8 cellular contexts compared by ENCODE assay signal in the genomic region with DNA sequence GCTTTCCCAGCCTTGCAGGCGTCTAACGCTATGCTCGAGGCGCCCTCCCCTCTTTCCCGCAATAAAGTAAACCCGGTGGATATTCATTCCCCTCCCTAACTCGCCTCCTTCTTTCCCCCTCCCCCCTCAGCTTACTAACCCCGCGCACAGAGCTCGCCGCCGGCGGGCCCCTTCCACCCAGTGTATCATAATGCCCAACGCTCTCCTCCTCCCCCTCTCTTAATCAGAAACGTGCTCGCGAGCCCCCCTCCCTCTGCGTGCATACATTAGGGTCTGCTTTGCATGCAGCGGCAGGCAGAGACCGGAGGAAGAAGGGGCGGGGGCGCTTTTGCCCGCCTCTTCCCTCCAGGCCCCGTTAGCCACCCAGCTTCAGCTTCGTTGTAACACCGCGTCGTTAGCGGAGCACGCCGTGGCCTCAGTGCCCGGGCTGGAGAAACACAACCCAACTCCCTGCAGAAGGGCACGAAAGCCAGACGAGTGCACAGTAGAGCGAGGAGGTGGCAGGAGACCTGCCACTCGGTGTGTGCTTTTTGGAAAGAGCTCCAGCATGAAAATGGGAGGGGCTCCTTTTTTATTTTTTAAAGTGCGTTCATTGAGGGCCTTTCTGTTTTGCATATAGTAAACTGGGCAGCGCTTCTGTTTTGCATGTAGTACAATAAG. TPM values are rescaled to one million over a fixed set of nuclear protein-coding genes. Genes with fewer than 3 reads are reported as not detected.
DNase-seq lines count a peak whose midpoint lies in the region; ATAC-seq and TF ChIP-seq lines count a peak whose summit lies in the region.

No MANE protein-coding gene starts in this region.

- peak overlapping the region; percentile 93 for H3K4me3 Mint-ChIP-seq in activated T-cell treated with anti-CD3 and anti-CD28 coated beads, Interleukin-2, amount 50 U/mL, for 4 hours
- peak overlapping the region; percentile 87 for H3K4me3 Mint-ChIP-seq in nephron progenitor cell

- TF ChIP-seq CTCF in nephron progenitor cell (IDR thresholded peaks at IDR 0.05) (no peak), tibial artery (IDR thresholded peaks at IDR 0.05) (no peak)

- DNase-seq in D341Med (ENCODE audit: low spot score) (peak; percentile 88), fibroblast of gingiva (ENCODE audit: low read depth) (peak; percentile 14), nephron progenitor cell (peak; percentile 81), tibial artery (peak; percentile 31 to 74)
- DNase-seq in activated T-cell treated with anti-CD3 and anti-CD28 coated beads, Interleukin-2, amount 50 U/mL, for 4 hours = peak; percentile 34

- H3K9me3 ChIP-seq in KOPT-K1 (ENCODE audit: insufficient read depth, low read length, poor library complexity, severe bottlenecking) (no peaks in the 10 kb centered on the region), tibial artery (no peaks in the 10 kb centered on the region)

- H3K36me3 ChIP-seq in KOPT-K1 (ENCODE audit: insufficient read depth, low read length) (peaks cover 15% of the 10 kb centered on the region), tibial artery (no peaks in the 10 kb centered on the region)

- peaks cover 0 to 36% (median 32%) of the 10 kb centered on the region in 4 donors for H3K4me1 ChIP-seq in tibial artery

- peak; percentile 25 for ATAC-seq in GM21576 (IDR thresholded peaks at IDR 0.05; ENCODE audit: unreplicated experiment)
- ATAC-seq in activated T-cell treated with anti-CD3 and anti-CD28 coated beads, Interleukin-2, amount 50 U/mL, for 4 hours = peak; percentile 26 to 34

- no peaks in the 10 kb centered on the region for H3K9me3 Mint-ChIP-seq in activated T-cell treated with anti-CD3 and anti-CD28 coated beads, Interleukin-2, amount 50 U/mL, for 4 hours
- H3K9me3 Mint-ChIP-seq in nephron progenitor cell = no peaks in the 10 kb centered on the region

- peak overlapping the region; percentile 83 to 96 for H3K4me3 ChIP-seq in tibial artery

- H3K4me1 Mint-ChIP-seq in activated T-cell treated with anti-CD3 and anti-CD28 coated beads, Interleukin-2, amount 50 U/mL, for 4 hours (ENCODE audit: low read depth) = peaks cover 25% of the 10 kb centered on the region
- H3K4me1 Mint-ChIP-seq in nephron progenitor cell = peaks cover 49% of the 10 kb centered on the region

- H3K27ac ChIP-seq in KOPT-K1 (ENCODE audit: low read depth, low read length, poor library complexity, severe bottlenecking) = peak overlapping the region; percentile 89
- H3K27ac ChIP-seq in tibial artery = peak overlapping the region; percentile 96 to 99

- no peaks in the 10 kb centered on the region for H3K27me3 ChIP-seq in tibial artery

- H3K27ac Mint-ChIP-seq in nephron progenitor cell = peak overlapping the region; percentile 99

- intact Hi-C loops in tibial artery (cut with DNase I; ENCODE audit: low total_unique reads) = loop anchor here (5.0 kb wide), 1 partner anchor 33 kb away; the partner anchor contains the start of gene ATP5MG

- no peaks in the 10 kb centered on the region for H3K27me3 Mint-ChIP-seq in activated T-cell treated with anti-CD3 and anti-CD28 coated beads, Interleukin-2, amount 50 U/mL, for 4 hours (ENCODE audit: low read depth)
- peaks cover under 1% of the 10 kb centered on the region for H3K27me3 Mint-ChIP-seq in nephron progenitor cell (ENCODE audit: low read depth, poor library complexity)

- H3K36me3 Mint-ChIP-seq in activated T-cell treated with anti-CD3 and anti-CD28 coated beads, Interleukin-2, amount 50 U/mL, for 4 hours (ENCODE audit: insufficient read depth) = no peaks in the 10 kb centered on the region
- H3K36me3 Mint-ChIP-seq in nephron progenitor cell (ENCODE audit: low read depth) = no peaks in the 10 kb centered on the region

TF ChIP-seq in PFSK-1, 5 proteins besides CTCF, POLR2A, EP300 and RAD21:
- TF ChIP-seq, protein P1, sequence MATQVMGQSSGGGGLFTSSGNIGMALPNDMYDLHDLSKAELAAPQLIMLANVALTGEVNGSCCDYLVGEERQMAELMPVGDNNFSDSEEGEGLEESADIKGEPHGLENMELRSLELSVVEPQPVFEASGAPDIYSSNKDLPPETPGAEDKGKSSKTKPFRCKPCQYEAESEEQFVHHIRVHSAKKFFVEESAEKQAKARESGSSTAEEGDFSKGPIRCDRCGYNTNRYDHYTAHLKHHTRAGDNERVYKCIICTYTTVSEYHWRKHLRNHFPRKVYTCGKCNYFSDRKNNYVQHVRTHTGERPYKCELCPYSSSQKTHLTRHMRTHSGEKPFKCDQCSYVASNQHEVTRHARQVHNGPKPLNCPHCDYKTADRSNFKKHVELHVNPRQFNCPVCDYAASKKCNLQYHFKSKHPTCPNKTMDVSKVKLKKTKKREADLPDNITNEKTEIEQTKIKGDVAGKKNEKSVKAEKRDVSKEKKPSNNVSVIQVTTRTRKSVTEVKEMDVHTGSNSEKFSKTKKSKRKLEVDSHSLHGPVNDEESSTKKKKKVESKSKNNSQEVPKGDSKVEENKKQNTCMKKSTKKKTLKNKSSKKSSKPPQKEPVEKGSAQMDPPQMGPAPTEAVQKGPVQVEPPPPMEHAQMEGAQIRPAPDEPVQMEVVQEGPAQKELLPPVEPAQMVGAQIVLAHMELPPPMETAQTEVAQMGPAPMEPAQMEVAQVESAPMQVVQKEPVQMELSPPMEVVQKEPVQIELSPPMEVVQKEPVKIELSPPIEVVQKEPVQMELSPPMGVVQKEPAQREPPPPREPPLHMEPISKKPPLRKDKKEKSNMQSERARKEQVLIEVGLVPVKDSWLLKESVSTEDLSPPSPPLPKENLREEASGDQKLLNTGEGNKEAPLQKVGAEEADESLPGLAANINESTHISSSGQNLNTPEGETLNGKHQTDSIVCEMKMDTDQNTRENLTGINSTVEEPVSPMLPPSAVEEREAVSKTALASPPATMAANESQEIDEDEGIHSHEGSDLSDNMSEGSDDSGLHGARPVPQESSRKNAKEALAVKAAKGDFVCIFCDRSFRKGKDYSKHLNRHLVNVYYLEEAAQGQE (IDR thresholded peaks at IDR 0.05; ENCODE audit: insufficient read depth in 1 of 2, low read depth in 2 of 2, low read length in 2 of 2) = no peak
- TF ChIP-seq SIN3A (IDR thresholded peaks at IDR 0.05; ENCODE audit: borderline replicate concordance, insufficient read depth, low read length) (peak; percentile 47; the same call in 1 of the 2 replicates), POLR2AphosphoS5 (IDR thresholded peaks at IDR 0.05; ENCODE audit: low read depth, low read length) (peak; percentile 82), TAF1 (IDR thresholded peaks at IDR 0.05; ENCODE audit: borderline replicate concordance, insufficient read depth, low read length) (0 out of 2 replicates have a peak, but pooled peaks have one; percentile 10), FOXP2 (optimal IDR thresholded peaks at IDR 0.05; ENCODE audit: borderline replicate concordance, extremely low read depth, extremely low read length, insufficient read depth) (peak; percentile 13)

RNA-seq across cellular contexts. Expression of gene KMT2A, which starts 0.9 kb away (rescaled TPM):
- 22.4 TPM for polyA plus RNA-seq in PFSK-1 (2012; ENCODE audit: insufficient read length, low read depth)
- total RNA-seq in activated T-cell treated with anti-CD3 and anti-CD28 coated beads, Interleukin-2, amount 50 U/mL, for 4 hours = 10 to 100 TPM; 42.5 to 54.8 (median 44.1) TPM

RNA-seq across cellular contexts. Expression of gene ATP5MG, which starts 34.0 kb away (rescaled TPM):
- 509 TPM for polyA plus RNA-seq in PFSK-1 (2012; ENCODE audit: insufficient read length, low read depth)
- total RNA-seq in activated T-cell treated with anti-CD3 and anti-CD28 coated beads, Interleukin-2, amount 50 U/mL, for 4 hours = 100 to 1,000 TPM; 236 to 266 (median 251) TPM

Comparison
In these comparisons a context has a peak if more than half of its experiments do, and no peak if none do; other contexts are left out.
1. Peak in every context shown above with its lines: DNase-seq, ATAC-seq, H3K4me3 ChIP-seq and H3K27ac ChIP-seq.
2. DNase-seq: peak in every context shown above with its lines; median percentile 88 in D341Med; 81 in nephron progenitor cell; 52 in tibial artery; 34 in activated T-cell treated with anti-CD3 and anti-CD28 coated beads, Interleukin-2, amount 50 U/mL, for 4 hours; 14 in fibroblast of gingiva.